ENCODE assay signal across 12 cellular contexts in genomic region chr17:75475144-75475835, GRCh38. TPM values are rescaled to one million over a fixed set of nuclear protein-coding genes. Genes with fewer than 3 reads are reported as not detected.
DNase-seq lines count a peak whose midpoint lies in the region; ATAC-seq and TF ChIP-seq lines count a peak whose summit lies in the region.
"Had no signal": no experiment of that assay in that cellular context is flagged by ENCODE, and none has a peak within 500 bp of the region (broad histone marks: within the 10 kb centered on the region; RNA-seq: fewer than 3 reads in every experiment).

No MANE protein-coding gene starts in this region.

- peaks cover 8% of the 10 kb centered on the region for H3K36me3 Mint-ChIP-seq in chondrocyte (ENCODE audit: low read depth)

- TF ChIP-seq EP300 in suprapubic skin (IDR thresholded peaks at IDR 0.05): no peak

- H3K4me1 Mint-ChIP-seq in chondrocyte (ENCODE audit: low read depth): peaks cover 34% of the 10 kb centered on the region

- in situ Hi-C loops in G401 (cut with HindIII; ENCODE audit: low sequenced_read_pairs): no loop called here

- no peak overlapping the region for H3K4me2 ChIP-seq in osteoblast (ENCODE audit: insufficient read depth, low read length)

- no peaks in the 10 kb centered on the region for H3K27me3 Mint-ChIP-seq in chondrocyte (ENCODE audit: low read depth)
- H3K27me3 Mint-ChIP-seq: T-cell had no signal

- H3K4me1 ChIP-seq in osteoblast (ENCODE audit: insufficient read depth, low read length): peaks cover 4% of the 10 kb centered on the region
- peaks cover 21% of the 10 kb centered on the region for H3K4me1 ChIP-seq in upper lobe of right lung
- peaks cover 21% of the 10 kb centered on the region for H3K4me1 ChIP-seq in suprapubic skin
- H3K4me1 ChIP-seq: HAP-1 had no signal

- 75% methylated on average over 11 of the region's 13 CpGs for WGBS in suprapubic skin

- no peak overlapping the region for H3K4me3 ChIP-seq in osteoblast (ENCODE audit: insufficient read depth, low read length)
- H3K4me3 ChIP-seq in upper lobe of right lung: no peak overlapping the region
- H3K4me3 ChIP-seq in suprapubic skin: no peak overlapping the region
- H3K4me3 ChIP-seq: HAP-1 had no signal

- H3K79me2 ChIP-seq in osteoblast (ENCODE audit: insufficient read depth, low read length): peaks cover 5% of the 10 kb centered on the region

- TF ChIP-seq CTCF in chondrocyte (IDR thresholded peaks at IDR 0.05): no peak
- no peak for TF ChIP-seq CTCF in osteoblast (IDR thresholded peaks at IDR 0.05; ENCODE audit: extremely low read depth, low read depth, low read length)
- no peak for TF ChIP-seq CTCF in upper lobe of right lung (IDR thresholded peaks at IDR 0.05)
- TF ChIP-seq CTCF in suprapubic skin (IDR thresholded peaks at IDR 0.05): no peak

- H3K27ac ChIP-seq in osteoblast (ENCODE audit: low read depth, low read length) (no peak overlapping the region), upper lobe of right lung (peak overlapping the region; percentile 55), suprapubic skin (no peak overlapping the region)

- H3K36me3 ChIP-seq in osteoblast (ENCODE audit: insufficient read depth, low read length) (peaks cover 10% of the 10 kb centered on the region), upper lobe of right lung (peaks cover 23% of the 10 kb centered on the region), suprapubic skin (peaks cover 27% of the 10 kb centered on the region)

- ATAC-seq in left ventricle myocardium superior (peak; percentile 23), upper lobe of right lung (peak; percentile 5)
- ATAC-seq: T-cell had no signal

- H3K9me3 ChIP-seq in osteoblast (ENCODE audit: low read depth, low read length): no peaks in the 10 kb centered on the region
- H3K9me3 ChIP-seq in upper lobe of right lung: no peaks in the 10 kb centered on the region
- H3K9me3 ChIP-seq in suprapubic skin: no peaks in the 10 kb centered on the region
- H3K9me3 ChIP-seq: HAP-1 had no signal

- H3K27me3 ChIP-seq in osteoblast (ENCODE audit: insufficient read depth, low read length) (no peaks in the 10 kb centered on the region), upper lobe of right lung (no peaks in the 10 kb centered on the region), suprapubic skin (no peaks in the 10 kb centered on the region)

- no peaks in the 10 kb centered on the region for H3K9me3 Mint-ChIP-seq in chondrocyte (ENCODE audit: low read depth)
- H3K9me3 Mint-ChIP-seq: T-cell had no signal

- intact Hi-C loops in left ventricle myocardium superior (cut with micrococcal nuclease) (no loop called here), upper lobe of right lung (cut with DNase I) (no loop called here)

- TF ChIP-seq POLR2A in suprapubic skin (IDR thresholded peaks at IDR 0.05): no peak

- H3K27ac Mint-ChIP-seq in chondrocyte (ENCODE audit: unreplicated experiment): peak overlapping the region; percentile 79
- H3K27ac Mint-ChIP-seq: T-cell had no signal

- peaks cover 22% of the 10 kb centered on the region for H4K20me1 ChIP-seq in osteoblast (ENCODE audit: insufficient read depth, low read length)

- DNase-seq in chondrocyte (ENCODE audit: low spot score) (no peak), left ventricle myocardium superior (no peak), osteoblast (ENCODE audit: insufficient read length, low spot score, missing footprints) (peak; percentile 44), upper lobe of right lung (no peak), G401 (ENCODE audit: low spot score) (no peak), suprapubic skin (ENCODE audit: low spot score in 2 of 2) (no peak), DMS53 treated with DMSO at 0.1 percent for 48 hours (lab: John Stamatoyannopoulos, UW; ENCODE audit: unreplicated experiment) (no peak)
- DNase-seq: activated CD4-positive, alpha-beta T cell treated with anti-CD3 and anti-CD28 coated beads, Interleukin-2, amount 50 U/mL, for 1 hour; activated gamma-delta T cell treated with Interleukin-2 at 50 U/mL for 16 hours; NCI-H1694; T-cell had no signal

- H2AFZ ChIP-seq in osteoblast (ENCODE audit: low read length): no peak overlapping the region

- H3K4me3 Mint-ChIP-seq in chondrocyte (ENCODE audit: unreplicated experiment): peak overlapping the region; percentile 45
- H3K4me3 Mint-ChIP-seq: T-cell had no signal

RNA-seq across cellular contexts. Expression of gene TMEM94, which starts 18.9 kb away (rescaled TPM):
- total RNA-seq in chondrocyte (45.6 to 52.3 TPM (median 49.5 TPM) in 3 replicates), left ventricle myocardium superior (56.8 TPM), osteoblast (33.3 and 38.0 TPM in 2 replicates), upper lobe of right lung (79.1 TPM), suprapubic skin (100 to 1,000 TPM in 1 of 4 donors, 10 to 100 TPM in 3; 50.0 to 147 (median 81.7) TPM)
- 50.3 and 53.2 TPM in 2 replicates for total RNA-seq in G401 (2014; rRNA removed; shearing (Covaris generic))

RNA-seq across cellular contexts. Expression of gene CASKIN2, which starts 40.0 kb away (rescaled TPM):
- total RNA-seq in chondrocyte: 27.1 to 30.4 TPM (median 30.3 TPM) in 3 replicates
- 36.6 TPM for total RNA-seq in left ventricle myocardium superior
- total RNA-seq in osteoblast: 8.7 and 10.3 TPM in 2 replicates
- 101 TPM for total RNA-seq in upper lobe of right lung
- total RNA-seq in G401 (2014; rRNA removed; shearing (Covaris generic)): 11.6 and 11.8 TPM in 2 replicates
- 10 to 100 TPM; 18.7 to 25.1 (median 22.1) TPM for total RNA-seq in suprapubic skin

RNA-seq across cellular contexts. Expression of gene TSEN54, which starts 41.0 kb away (rescaled TPM):
- total RNA-seq in chondrocyte (11.0 to 14.6 TPM (median 12.2 TPM) in 3 replicates), left ventricle myocardium superior (8.3 TPM), osteoblast (9.7 and 10.9 TPM in 2 replicates), upper lobe of right lung (21.6 TPM), suprapubic skin (10 to 100 TPM; 53.9 to 73.5 (median 62.9) TPM)
- 47.2 and 56.3 TPM in 2 replicates for total RNA-seq in G401 (2014; rRNA removed; shearing (Covaris generic))

RNA-seq across cellular contexts. Expression of gene LLGL2, which starts 50.2 kb away (rescaled TPM):
- 1.4 to 1.8 TPM (median 1.5 TPM) in 3 replicates for total RNA-seq in chondrocyte
- total RNA-seq in left ventricle myocardium superior: 5.1 TPM
- 0.36 and 0.59 TPM in 2 replicates for total RNA-seq in osteoblast
- total RNA-seq in upper lobe of right lung: 133 TPM
- 28.9 and 37.8 TPM in 2 replicates for total RNA-seq in G401 (2014; rRNA removed; shearing (Covaris generic))
- 100 to 1,000 TPM in 1 of 4 donors, 10 to 100 TPM in 3; 75.3 to 114 (median 78.4) TPM for total RNA-seq in suprapubic skin
